Comparison of ENCODE assay signal across 1 cellular context in genomic region chr2:47945036-47945781, GRCh38.
A peak's percentile ranks its signal among the peaks of the same experiment; 100 is the strongest.
TF ChIP-seq lines count a peak whose summit lies in the region.

No MANE protein-coding gene starts in this region.

TF ChIP-seq in IMR-90, 13 proteins besides CTCF, POLR2A, EP300 and RAD21 (continued from another document):
- TF ChIP-seq MAFK (IDR thresholded peaks at IDR 0.05; ENCODE audit: low read depth, low read length), result peak; percentile 45; the same call in 1 of the 2 replicates
